Comparison of ENCODE assay signal across 17 cellular contexts in genomic region chr3:94811836-94812235, GRCh38.
"Had no signal": no experiment of that assay in that cellular context is flagged by ENCODE, and none has a peak within 500 bp of the region (broad histone marks: within the 10 kb centered on the region; RNA-seq: fewer than 3 reads in every experiment).

No MANE protein-coding gene starts in this region.

- H3K27ac ChIP-seq: body of pancreas, left ventricle myocardium inferior, thyroid gland had no signal

- H3K4me3 ChIP-seq: body of pancreas, left ventricle myocardium inferior, thyroid gland had no signal

- ATAC-seq: activated CD4-positive, CD25-positive, alpha-beta regulatory T cell treated with anti-CD3 and anti-CD28 coated beads, Interleukin-2, amount 50 U/mL, for 24 hours; activated CD8-positive, alpha-beta T cell treated with anti-CD3 and anti-CD28 coated beads, Interleukin-2, amount 10 ng/mL, durations not matched to agents 7 days and 5 days; body of pancreas; effector memory CD8-positive, alpha-beta T cell; stimulated activated naive B cell treated with anti-CD40 and anti-IgM and Interleukin-4, amounts not matched to agents 10 μg/mL and 1 μg/mL and 100 μg/mL, for 72 hours had no signal

- H3K9me3 ChIP-seq: body of pancreas, thyroid gland had no signal

- H3K36me3 ChIP-seq: left ventricle myocardium inferior, thyroid gland had no signal

- DNase-seq: activated CD4-positive, alpha-beta T cell treated with anti-CD3 and anti-CD28 coated beads, Interleukin-2, amount 10 ng/mL, durations not matched to agents 7 days and 5 days; activated CD8-positive, alpha-beta T cell treated with anti-CD3 and anti-CD28 coated beads, Interleukin-2, amount 10 ng/mL, durations not matched to agents 7 days and 5 days; activated naive CD4-positive, alpha-beta T cell treated with anti-CD3 and anti-CD28 coated beads for 36 hours; activated T-cell treated with anti-CD3 and anti-CD28 coated beads, Interleukin-2, amount 50 U/mL, for 24 hours; effector memory CD8-positive, alpha-beta T cell; foreskin fibroblast; left ventricle myocardium inferior; mammary epithelial cell; nephron progenitor cell; occipital lobe; posterior cingulate gyrus; retina; stimulated activated naive B cell treated with anti-CD40 and anti-IgM and Interleukin-4, amounts not matched to agents 10 μg/mL and 1 μg/mL and 100 μg/mL, for 72 hours; T-helper 9 cell; thyroid gland had no signal

- H3K27me3 ChIP-seq: body of pancreas, thyroid gland had no signal

- H3K4me1 ChIP-seq: body of pancreas, left ventricle myocardium inferior, thyroid gland had no signal
